8 cellular contexts compared by ENCODE assay signal in the genomic region with DNA sequence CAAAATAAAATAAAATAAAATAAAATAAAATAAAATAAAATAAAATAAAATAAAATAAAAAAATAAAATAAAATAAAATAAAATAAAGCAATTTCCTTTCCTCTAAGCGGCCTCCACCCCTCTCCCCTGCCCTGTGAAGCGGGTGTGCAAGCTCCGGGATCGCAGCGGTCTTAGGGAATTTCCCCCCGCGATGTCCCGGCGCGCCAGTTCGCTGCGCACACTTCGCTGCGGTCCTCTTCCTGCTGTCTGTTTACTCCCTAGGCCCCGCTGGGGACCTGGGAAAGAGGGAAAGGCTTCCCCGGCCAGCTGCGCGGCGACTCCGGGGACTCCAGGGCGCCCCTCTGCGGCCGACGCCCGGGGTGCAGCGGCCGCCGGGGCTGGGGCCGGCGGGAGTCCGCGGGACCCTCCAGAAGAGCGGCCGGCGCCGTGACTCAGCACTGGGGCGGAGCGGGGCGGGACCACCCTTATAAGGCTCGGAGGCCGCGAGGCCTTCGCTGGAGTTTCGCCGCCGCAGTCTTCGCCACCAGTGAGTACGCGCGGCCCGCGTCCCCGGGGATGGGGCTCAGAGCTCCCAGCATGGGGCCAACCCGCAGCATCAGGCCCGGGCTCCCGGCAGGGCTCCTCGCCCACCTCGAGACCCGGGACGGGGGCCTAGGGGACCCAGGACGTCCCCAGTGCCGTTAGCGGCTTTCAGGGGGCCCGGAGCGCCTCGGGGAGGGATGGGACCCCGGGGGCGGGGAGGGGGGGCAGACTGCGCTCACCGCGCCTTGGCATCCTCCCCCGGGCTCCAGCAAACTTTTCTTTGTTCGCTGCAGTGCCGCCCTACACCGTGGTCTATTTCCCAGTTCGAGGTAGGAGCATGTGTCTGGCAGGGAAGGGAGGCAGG. TPM values are rescaled to one million over a fixed set of nuclear protein-coding genes. Genes with fewer than 3 reads are reported as not detected.
DNase-seq lines count a peak whose midpoint lies in the region; TF ChIP-seq lines count a peak whose summit lies in the region.

A gene (plus strand): TSS at position 494 of the 886 bp plus-strand sequence. CDS start 32 bp downstream, at position 526.

- no peak for TF ChIP-seq POLR2A in breast epithelium (IDR thresholded peaks at IDR 0.05)

- H3K4me3 ChIP-seq in GM08714 (ENCODE audit: low read length) (peak within 1 kb of the TSS; percentile 71), breast epithelium (peak within 1 kb of the TSS; percentile 69 to 99 (median 78))

- DNase-seq in HCEC 1CT (peak; percentile 90), NCI-H1092 treated with DMSO at 0.1 percent for 48 hours (lab: John Stamatoyannopoulos, UW) (peak; percentile 83), breast epithelium (ENCODE audit: low spot score in 2 of 2) (peak; percentile 81 to 85), iPS-NIHi11 (ENCODE audit: low spot score) (peak; percentile 94), smooth muscle cell of the brain vasculature (ENCODE audit: low read depth, low spot score) (peak; percentile 41), NCI-H1105 treated with DMSO at 0.1 percent for 48 hours (lab: John Stamatoyannopoulos, UW) (no peak)

- no peaks in the 10 kb centered on the region for H3K9me3 ChIP-seq in breast epithelium

- H3K4me1 ChIP-seq in breast epithelium = peaks cover 3 to 5% of the 10 kb centered on the region in 2 donors

- H3K36me3 ChIP-seq in breast epithelium = no peaks in the 10 kb centered on the region

- TF ChIP-seq CTCF in VCaP (conservative IDR thresholded peaks at IDR 0.05) = no peak
- peak; percentile 40 to 79 (median 42) for TF ChIP-seq CTCF in breast epithelium (IDR thresholded peaks at IDR 0.05)

- no peaks in the 10 kb centered on the region for H3K27me3 ChIP-seq in breast epithelium

- intact Hi-C loops in breast epithelium (cut with DNase I; ENCODE audit: low total_unique reads) = no loop called here

- H3K27ac ChIP-seq in VCaP = peak within 1 kb of the TSS; percentile 84
- H3K27ac ChIP-seq in breast epithelium = peak within 1 kb of the TSS; percentile 98 to 100

RNA-seq across cellular contexts. Expression of the gene that starts here (rescaled TPM):
- total RNA-seq in breast epithelium = 1,000 to 10,000 TPM in 2 of 3 donors, 100 to 1,000 TPM in 1; 552 to 1,029 (median 1,013) TPM
